13 cellular contexts compared by ENCODE assay signal in genomic region chr6:20200761-20201160, GRCh38. TPM values are rescaled to one million over a fixed set of nuclear protein-coding genes. Genes with fewer than 3 reads are reported as not detected.
A peak's percentile ranks its signal among the peaks of the same experiment; 100 is the strongest.
DNase-seq lines count a peak whose midpoint lies in the region; ATAC-seq, FAIRE-seq and TF ChIP-seq lines count a peak whose summit lies in the region.
"Had no signal": no experiment of that assay in that cellular context is flagged by ENCODE, and none has a peak within 500 bp of the region (broad histone marks: within the 10 kb centered on the region; RNA-seq: fewer than 3 reads in every experiment).

No MANE protein-coding gene starts in this region.

- H3K4me2 ChIP-seq in mammary epithelial cell (ENCODE audit: insufficient read depth, low read depth, low read length) = no peak overlapping the region
- H3K4me2 ChIP-seq: neural progenitor cell had no signal

- H4K20me1 ChIP-seq in mammary epithelial cell (ENCODE audit: insufficient read depth, low read length) = no peaks in the 10 kb centered on the region

- no peaks in the 10 kb centered on the region for H3K9me3 ChIP-seq in mammary epithelial cell (replicated peaks; ENCODE audit: insufficient read depth, low read length)
- no peaks in the 10 kb centered on the region for H3K9me3 ChIP-seq in small intestine (ENCODE audit: control insufficient read depth, low read depth)
- H3K9me3 ChIP-seq in A673 (ENCODE audit: low read depth, low read length, poor library complexity, severe bottlenecking) = no peaks in the 10 kb centered on the region
- H3K9me3 ChIP-seq: thyroid gland had no signal

- POLR2A ChIA-PET in activated CD8-positive, alpha-beta T cell treated with anti-CD3 and anti-CD28 coated beads for 36 hours (lab: Charles Lee) = interaction anchor here (0.6 kb wide), 1 partner anchor 1227 kb away, joined by 3 read pairs; no protein-coding TSS in a partner anchor
- POLR2A ChIA-PET in activated CD8-positive, alpha-beta T cell treated with anti-CD3 and anti-CD28 coated beads, Interleukin-2, amount 10 ng/mL, durations not matched to agents 7 days and 5 days (lab: Charles Lee) = no interaction called here
- POLR2A ChIA-PET in A673 (lab: Charles Lee; ENCODE audit: low non-redundant PET) = no interaction called here

- CTCF ChIA-PET in activated CD8-positive, alpha-beta T cell treated with anti-CD3 and anti-CD28 coated beads for 36 hours (lab: Charles Lee) = interaction anchor here (1.3 kb wide), 1 partner anchor 108 kb away, joined by 3 read pairs; no protein-coding TSS in a partner anchor
- CTCF ChIA-PET in activated CD8-positive, alpha-beta T cell treated with anti-CD3 and anti-CD28 coated beads, Interleukin-2, amount 10 ng/mL, durations not matched to agents 7 days and 5 days (lab: Charles Lee) = interaction anchor here (1.4 to 3.8 kb wide), 2 partner anchors 74 to 332 kb away, joined by 3 to 14 read pairs; no protein-coding TSS in a partner anchor
- CTCF ChIA-PET in mammary epithelial cell (lab: Charles Lee; ENCODE audit: low non-redundant PET) = interaction anchor here (0.7 kb wide), 1 partner anchor 47 kb away, joined by 9 read pairs; no protein-coding TSS in a partner anchor
- CTCF ChIA-PET in A673 (lab: Charles Lee) = no interaction called here

- H2AFZ ChIP-seq in mammary epithelial cell (ENCODE audit: low read depth, low read length) = peak overlapping the region; percentile 12
- H2AFZ ChIP-seq: neural progenitor cell had no signal

- BruUV-seq in mammary epithelial cell (replicated peaks; lab: Mats Ljungman, UMichigan) = no TSS peak
- no TSS peak for BruUV-seq in A673 (replicated peaks; lab: Mats Ljungman, UMichigan)

- dilution Hi-C loops in mammary epithelial cell (cut with HindIII; ENCODE audit: low sequenced_read_pairs) = no loop called here

- WGBS in mammary epithelial cell (ENCODE audit: low coverage, missing lambda C conversion rate) = 100% methylated on average over 3 of the region's 5 CpGs
- 12 to 52% (median 18%) methylated on average over 5 of the region's 5 CpGs for WGBS in small intestine, 3 donors

- H3K27ac Mint-ChIP-seq in activated CD8-positive, alpha-beta T cell treated with anti-CD3 and anti-CD28 coated beads for 36 hours = peak overlapping the region; percentile 55
- no peak overlapping the region for H3K27ac Mint-ChIP-seq in activated CD8-positive, alpha-beta T cell treated with anti-CD3 and anti-CD28 coated beads, Interleukin-2, amount 10 ng/mL, durations not matched to agents 7 days and 5 days
- H3K27ac Mint-ChIP-seq: neural progenitor cell had no signal

- no peak overlapping the region for H3K27ac ChIP-seq in mammary epithelial cell (ENCODE audit: insufficient read depth, low read depth, low read length)
- H3K27ac ChIP-seq in small intestine (ENCODE audit: low read depth in 1 of 2, low read length in 1 of 2) = peak overlapping the region; percentile 59 to 64
- H3K27ac ChIP-seq in A673 (ENCODE audit: low read depth, low read length, poor library complexity, severe bottlenecking) = no peak overlapping the region
- H3K27ac ChIP-seq: neural progenitor cell had no signal

- H3K27me3 Mint-ChIP-seq in activated CD8-positive, alpha-beta T cell treated with anti-CD3 and anti-CD28 coated beads for 36 hours = no peaks in the 10 kb centered on the region
- H3K27me3 Mint-ChIP-seq in activated CD8-positive, alpha-beta T cell treated with anti-CD3 and anti-CD28 coated beads, Interleukin-2, amount 10 ng/mL, durations not matched to agents 7 days and 5 days (ENCODE audit: low read depth) = no peaks in the 10 kb centered on the region

- H3K4me1 ChIP-seq in mammary epithelial cell (ENCODE audit: insufficient read depth, low read length) (peaks cover 19% of the 10 kb centered on the region), small intestine (ENCODE audit: control insufficient read depth in 2 of 2, insufficient read depth in 1 of 2, low read depth in 1 of 2, low read length in 1 of 2) (peaks cover 8 to 27% of the 10 kb centered on the region in 2 donors), A673 (ENCODE audit: insufficient read depth, low read length, poor library complexity, severe bottlenecking) (peaks cover 7% of the 10 kb centered on the region)
- H3K4me1 ChIP-seq: neural progenitor cell had no signal

- no peak overlapping the region for H3K9ac ChIP-seq in mammary epithelial cell (ENCODE audit: insufficient read depth, low read length)
- H3K9ac ChIP-seq: neural progenitor cell had no signal

- H3K4me3 ChIP-seq in mammary epithelial cell (replicated peaks in 1 of 3; ENCODE audit: insufficient read depth in 1 of 3, low read depth in 2 of 3, low read length in 3 of 3) = no peak overlapping the region
- H3K4me3 ChIP-seq in small intestine (ENCODE audit: low read depth in 1 of 2, low read length in 2 of 2) = no peak overlapping the region
- no peak overlapping the region for H3K4me3 ChIP-seq in A673 (ENCODE audit: low read depth, low read length, poor library complexity, severe bottlenecking)
- H3K4me3 ChIP-seq: neural progenitor cell, thyroid gland had no signal

- intact Hi-C loops in activated CD8-positive, alpha-beta T cell treated with anti-CD3 and anti-CD28 coated beads for 36 hours (cut with micrococcal nuclease) = no loop called here
- intact Hi-C loops in mammary epithelial cell (cut with micrococcal nuclease) = no loop called here
- intact Hi-C loops in A673 (cut with micrococcal nuclease; ENCODE audit: unreplicated experiment) = no loop called here

- no peak overlapping the region for H3K4me3 Mint-ChIP-seq in activated CD8-positive, alpha-beta T cell treated with anti-CD3 and anti-CD28 coated beads for 36 hours
- H3K4me3 Mint-ChIP-seq in activated CD8-positive, alpha-beta T cell treated with anti-CD3 and anti-CD28 coated beads, Interleukin-2, amount 10 ng/mL, durations not matched to agents 7 days and 5 days = no peak overlapping the region
- H3K4me3 Mint-ChIP-seq: brain, neural progenitor cell had no signal

- peaks cover 33% of the 10 kb centered on the region for H3K4me1 Mint-ChIP-seq in activated CD8-positive, alpha-beta T cell treated with anti-CD3 and anti-CD28 coated beads for 36 hours (ENCODE audit: low read depth)
- peaks cover 35% of the 10 kb centered on the region for H3K4me1 Mint-ChIP-seq in activated CD8-positive, alpha-beta T cell treated with anti-CD3 and anti-CD28 coated beads, Interleukin-2, amount 10 ng/mL, durations not matched to agents 7 days and 5 days (ENCODE audit: low read depth)

- H3K27me3 ChIP-seq in mammary epithelial cell (ENCODE audit: insufficient read depth, low read length) (no peaks in the 10 kb centered on the region), small intestine (ENCODE audit: control insufficient read depth in 2 of 2, insufficient read depth in 2 of 2, low read length in 2 of 2) (no peaks in the 10 kb centered on the region), A673 (replicated peaks; ENCODE audit: insufficient read depth, low read depth, low read length, poor library complexity) (no peaks in the 10 kb centered on the region)
- H3K27me3 ChIP-seq: neural progenitor cell, thyroid gland had no signal

- TF ChIP-seq CTCF in activated CD8-positive, alpha-beta T cell treated with anti-CD3 and anti-CD28 coated beads for 36 hours (IDR thresholded peaks at IDR 0.05) = no peak
- TF ChIP-seq CTCF in mammary epithelial cell (conservative IDR thresholded peaks at IDR 0.05 in 1 of 2, IDR thresholded peaks at IDR 0.05 in 1 of 2; ENCODE audit: extremely low read depth in 1 of 2, insufficient read depth in 1 of 2, low read depth in 1 of 2, low read length in 2 of 2) (no peak), A673 (conservative IDR thresholded peaks at IDR 0.05; ENCODE audit: low read depth, low read length) (no peak)

- peaks cover 3% of the 10 kb centered on the region for H3K36me3 Mint-ChIP-seq in activated CD8-positive, alpha-beta T cell treated with anti-CD3 and anti-CD28 coated beads for 36 hours (ENCODE audit: low read depth)
- H3K36me3 Mint-ChIP-seq in activated CD8-positive, alpha-beta T cell treated with anti-CD3 and anti-CD28 coated beads, Interleukin-2, amount 10 ng/mL, durations not matched to agents 7 days and 5 days (ENCODE audit: low read depth) = peaks cover 10% of the 10 kb centered on the region
- H3K36me3 Mint-ChIP-seq: brain, neural progenitor cell had no signal

- no peak for DNase-seq in activated CD8-positive, alpha-beta T cell treated with anti-CD3 and anti-CD28 coated beads for 36 hours
- no peak for DNase-seq in activated CD8-positive, alpha-beta T cell treated with anti-CD3 and anti-CD28 coated beads, Interleukin-2, amount 10 ng/mL, durations not matched to agents 7 days and 5 days
- DNase-seq in NCI-H2196 (lab: John Stamatoyannopoulos, UW; ENCODE audit: unreplicated experiment) = peak; percentile 61
- no peak for DNase-seq in mammary epithelial cell
- no peak for DNase-seq in small intestine
- DNase-seq in dermis blood vessel endothelial cell = no peak
- DNase-seq in A673 (ENCODE audit: low spot score) = no peak
- DNase-seq: activated CD4-positive, CD25-positive, alpha-beta regulatory T cell treated with anti-CD3 and anti-CD28 coated beads, Interleukin-2, amount 50 U/mL, for 72 hours; left colon; thyroid gland had no signal

- no peaks in the 10 kb centered on the region for H3K9me3 Mint-ChIP-seq in activated CD8-positive, alpha-beta T cell treated with anti-CD3 and anti-CD28 coated beads for 36 hours
- no peaks in the 10 kb centered on the region for H3K9me3 Mint-ChIP-seq in activated CD8-positive, alpha-beta T cell treated with anti-CD3 and anti-CD28 coated beads, Interleukin-2, amount 10 ng/mL, durations not matched to agents 7 days and 5 days (ENCODE audit: insufficient read depth)

- in situ Hi-C loops in mammary epithelial cell (cut with MboI; ENCODE audit: low sequenced_read_pairs in 2 of 2) = no loop called here

- FAIRE-seq in small intestine (lab: Jason Lieb, UNC) = no peak

- ATAC-seq in activated CD8-positive, alpha-beta T cell treated with anti-CD3 and anti-CD28 coated beads for 36 hours = no peak
- ATAC-seq in activated CD8-positive, alpha-beta T cell treated with anti-CD3 and anti-CD28 coated beads, Interleukin-2, amount 10 ng/mL, durations not matched to agents 7 days and 5 days = no peak
- no peak for ATAC-seq in GM21381 (IDR thresholded peaks at IDR 0.05; ENCODE audit: unreplicated experiment)
- ATAC-seq: left colon had no signal

- no peaks in the 10 kb centered on the region for H3K36me3 ChIP-seq in mammary epithelial cell (ENCODE audit: insufficient read depth, low read length)
- H3K36me3 ChIP-seq in small intestine (ENCODE audit: control insufficient read depth in 2 of 2, insufficient read depth in 2 of 2, low read length in 2 of 2) = peaks cover 0 to 4% of the 10 kb centered on the region in 2 donors
- H3K36me3 ChIP-seq in A673 (ENCODE audit: insufficient read depth, low read length, poor library complexity, severe bottlenecking) = no peaks in the 10 kb centered on the region
- H3K36me3 ChIP-seq: neural progenitor cell, thyroid gland had no signal

- peaks cover 49% of the 10 kb centered on the region for H3K79me2 ChIP-seq in mammary epithelial cell (ENCODE audit: insufficient read depth, low read length)

RNA-seq across cellular contexts. Expression of gene MBOAT1, which starts 11.5 kb away (rescaled TPM):
- total RNA-seq in activated CD8-positive, alpha-beta T cell treated with anti-CD3 and anti-CD28 coated beads for 36 hours = 1 to 10 TPM; 5.4 to 6.4 TPM
- total RNA-seq in activated CD8-positive, alpha-beta T cell treated with anti-CD3 and anti-CD28 coated beads, Interleukin-2, amount 10 ng/mL, durations not matched to agents 7 days and 5 days = 10 to 100 TPM; 14.2 to 15.5 TPM
- total RNA-seq in mammary epithelial cell = 1 to 10 TPM; 2.3 to 8.2 TPM
- 4.6 TPM for polyA plus RNA-seq in mammary epithelial cell
- polyA minus RNA-seq in mammary epithelial cell = 12.7 TPM
- polyA plus RNA-seq in small intestine = 10 to 100 TPM in 1 of 3 donors, 1 to 10 TPM in 2; 1.1 to 11.3 (median 2.5) TPM
- 15.3 and 22.0 TPM in 2 replicates for total RNA-seq in dermis blood vessel endothelial cell
- total RNA-seq in A673 (2021) = 6.3 and 8.2 TPM in 2 replicates

Comparison
In these comparisons a context has a peak if more than half of its experiments do, and no peak if none do; other contexts are left out.
1. H3K27ac ChIP-seq: peak in small intestine (2 of 2); none in mammary epithelial cell (single experiment) and A673 (single experiment).